In the genomic region with DNA sequence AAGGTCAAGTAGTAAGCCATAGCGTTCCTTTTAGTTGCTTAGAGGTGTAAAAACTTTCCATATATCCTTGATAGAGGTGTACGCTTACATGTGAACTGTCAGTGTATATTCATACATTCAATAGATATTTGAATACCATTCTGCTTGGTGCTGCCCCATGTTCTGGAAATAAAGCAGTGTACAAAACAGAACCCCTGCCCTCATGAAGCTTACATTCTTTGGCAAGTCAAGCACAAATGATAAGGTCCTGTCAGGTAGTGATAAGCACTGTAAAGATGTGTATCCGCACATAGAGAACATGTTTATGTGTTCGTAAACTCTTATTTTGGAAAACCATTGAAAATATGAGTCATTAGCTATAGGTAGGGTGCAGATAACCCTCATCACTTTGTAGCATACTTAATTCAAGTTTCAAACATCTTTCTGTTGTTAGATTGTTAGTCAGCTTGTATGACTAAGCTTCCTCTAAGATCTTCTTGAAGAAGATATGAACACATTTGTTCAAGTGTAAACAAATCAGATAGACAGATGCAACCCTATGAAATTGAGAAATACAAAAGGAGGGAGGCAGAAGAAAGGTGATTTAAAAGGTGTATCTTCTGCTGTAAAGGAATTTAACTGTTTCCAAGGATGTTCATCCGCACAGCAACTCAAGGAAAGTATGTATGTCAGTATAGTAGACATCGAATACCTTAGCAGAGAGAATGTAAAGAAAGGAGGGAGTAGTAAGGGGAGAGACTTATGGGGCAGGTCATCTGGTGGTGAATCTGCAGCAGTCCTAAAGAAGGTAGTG, we compare ENCODE assay signal across 8 cellular contexts. TPM values are rescaled to one million over a fixed set of nuclear protein-coding genes. Genes with fewer than 3 reads are reported as not detected.
A peak's percentile ranks its signal among the peaks of the same experiment; 100 is the strongest.
DNase-seq lines count a peak whose midpoint lies in the region; ATAC-seq and TF ChIP-seq lines count a peak whose summit lies in the region.

No MANE protein-coding gene starts in this region.

- DNase-seq in GM12865 (ENCODE audit: low read depth) (no peak), PC-9 (no peak), epithelial cell of prostate (ENCODE audit: low read depth, low spot score) (no peak), sigmoid colon (no peak), UCSD-AML1 (lab: John Stamatoyannopoulos, UW; ENCODE audit: unreplicated experiment) (no peak), NCI-H2081 (lab: John Stamatoyannopoulos, UW) (no peak), inferior parietal cortex (ENCODE audit: extremely low spot score) (no peak)

- H2AFZ ChIP-seq in PC-9: no peak overlapping the region

- H4K20me1 ChIP-seq in PC-9 (ENCODE audit: insufficient read depth): peaks cover 47% of the 10 kb centered on the region

- H3K4me1 ChIP-seq in PC-9 (replicated peaks; ENCODE audit: insufficient read depth) (peaks cover 25% of the 10 kb centered on the region), sigmoid colon (peaks cover 0 to 44% (median 38%) of the 10 kb centered on the region in 4 donors)

- no peaks in the 10 kb centered on the region for H3K36me3 ChIP-seq in PC-9 (ENCODE audit: low read depth)
- H3K36me3 ChIP-seq in sigmoid colon: no peaks in the 10 kb centered on the region

- no peak for ATAC-seq in GM18505 (IDR thresholded peaks at IDR 0.05; ENCODE audit: unreplicated experiment)

- H3K4me2 ChIP-seq in PC-9: peak overlapping the region; percentile 90

- H3F3A ChIP-seq in PC-9 (ENCODE audit: insufficient read depth, low read depth): peaks cover 12% of the 10 kb centered on the region

- H3K79me2 ChIP-seq in PC-9 (ENCODE audit: low read depth): peaks cover 93% of the 10 kb centered on the region

- intact Hi-C loops in PC-9 (cut with micrococcal nuclease; ENCODE audit: unreplicated experiment): no loop called here
- intact Hi-C loops in sigmoid colon (cut with DNase I): loop anchor here (2.0 to 5.0 kb wide), 4 partner anchors 100 to 230 kb away; no protein-coding TSS in a partner anchor

- no peak for TF ChIP-seq POLR2A in sigmoid colon (IDR thresholded peaks at IDR 0.05)
- TF ChIP-seq POLR2A in GM18505 (IDR thresholded peaks at IDR 0.05; ENCODE audit: borderline replicate concordance, extremely low read depth, insufficient read depth, insufficient read length): no peak

- H3K27me3 ChIP-seq in PC-9 (ENCODE audit: insufficient read depth, low read depth) (no peaks in the 10 kb centered on the region), sigmoid colon (no peaks in the 10 kb centered on the region)

- POLR2A ChIA-PET in PC-9 (lab: Charles Lee; ENCODE audit: unreplicated experiment): interaction anchor here (0.6 kb wide), 1 partner anchor 11 kb away, joined by 4 read pairs; no protein-coding TSS in a partner anchor

- no peak for TF ChIP-seq EP300 in sigmoid colon (IDR thresholded peaks at IDR 0.05)

- 89 to 91% methylated on average over 6 of the region's 6 CpGs for WGBS in sigmoid colon, 2 donors

- H3K27ac ChIP-seq in PC-9: no peak overlapping the region; the same call in 1 of the 2 replicates
- H3K27ac ChIP-seq in epithelial cell of prostate: peak overlapping the region; percentile 97
- H3K27ac ChIP-seq in sigmoid colon: peak overlapping the region in 2 of 4 donors; percentile 93 to 98

- H3K9me2 ChIP-seq in PC-9 (ENCODE audit: insufficient read depth): no peaks in the 10 kb centered on the region

- TF ChIP-seq CTCF in GM12865 (IDR thresholded peaks at IDR 0.05; ENCODE audit: insufficient read depth, low read depth, low read length, missing control alignments) (no peak), PC-9 (conservative IDR thresholded peaks at IDR 0.05) (no peak), sigmoid colon (IDR thresholded peaks at IDR 0.05) (no peak)

- H3K9me3 ChIP-seq in PC-9 (ENCODE audit: insufficient read depth, low read depth): no peaks in the 10 kb centered on the region
- no peaks in the 10 kb centered on the region for H3K9me3 ChIP-seq in sigmoid colon

- H3K4me3 ChIP-seq in GM12865 (ENCODE audit: low read depth, low read length) (peak overlapping the region; percentile 91), PC-9 (peak overlapping the region; percentile 85), sigmoid colon (peak overlapping the region in 3 of 4 donors; percentile 79 to 86 (median 81))

- BruUV-seq in PC-9 (replicated peaks; lab: Mats Ljungman, UMichigan): no TSS peak

- CTCF ChIA-PET in PC-9 (lab: Charles Lee): interaction anchor here (2.3 kb wide), 1 partner anchor 127 kb away, joined by 9 read pairs; no protein-coding TSS in a partner anchor

RNA-seq across cellular contexts. Expression of a gene that starts 1.6 kb away (rescaled TPM):
- total RNA-seq in PC-9 (2021): 24.7 and 26.9 TPM in 2 replicates
- 10 to 100 TPM; 10.7 to 12.2 (median 11.7) TPM for total RNA-seq in sigmoid colon
- 1 to 10 TPM; 2.1 to 5.4 (median 3.0) TPM for polyA plus RNA-seq in sigmoid colon

RNA-seq across cellular contexts. Expression of a gene that starts 2.0 kb away (rescaled TPM):
- total RNA-seq in PC-9 (2021) (19.2 and 21.5 TPM in 2 replicates), sigmoid colon (1 to 10 TPM; 5.7 to 7.7 (median 7.1) TPM)
- polyA plus RNA-seq in sigmoid colon: 1 to 10 TPM; 2.4 to 8.1 (median 2.5) TPM
